Comparison of ENCODE assay signal across 1 cellular context in the genomic region with DNA sequence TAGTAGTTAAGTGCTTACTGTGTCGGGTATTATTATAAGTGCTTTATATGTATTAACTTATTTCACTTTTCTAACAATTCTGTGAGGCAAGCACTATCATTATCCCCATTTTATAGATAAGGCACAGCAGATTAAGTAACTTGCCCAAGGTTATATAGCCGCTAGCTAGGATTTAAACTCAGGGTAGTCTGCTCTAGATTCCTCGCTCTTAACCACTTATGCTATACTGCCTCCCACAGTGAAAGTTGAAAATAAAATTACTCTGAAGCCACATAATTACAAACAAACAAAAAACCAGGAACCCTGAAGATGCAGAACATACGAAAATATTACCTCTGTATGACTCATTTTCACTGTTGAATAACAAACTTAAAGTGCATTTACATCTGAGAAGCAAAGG.
TF ChIP-seq lines count a peak whose summit lies in the region.

No MANE protein-coding gene starts in this region.

TF ChIP-seq in HepG2, 621 proteins besides CTCF, POLR2A, EP300 and RAD21:
- TF ChIP-seq YY1 (IDR thresholded peaks at IDR 0.05; ENCODE audit: insufficient read depth, insufficient replicate concordance, low read depth, low read length): no peak
- TF ChIP-seq ZNF646 (CRISPR knock-in tag; IDR thresholded peaks at IDR 0.05): no peak
- TF ChIP-seq, protein P1, sequence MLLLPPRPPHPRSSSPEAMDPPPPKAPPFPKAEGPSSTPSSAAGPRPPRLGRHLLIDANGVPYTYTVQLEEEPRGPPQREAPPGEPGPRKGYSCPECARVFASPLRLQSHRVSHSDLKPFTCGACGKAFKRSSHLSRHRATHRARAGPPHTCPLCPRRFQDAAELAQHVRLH (CRISPR knock-in tag; IDR thresholded peaks at IDR 0.05; ENCODE audit: borderline replicate concordance, low read depth): no peak
- TF ChIP-seq ZC3H4 (CRISPR knock-in tag; IDR thresholded peaks at IDR 0.05; ENCODE audit: borderline replicate concordance): no peak
- TF ChIP-seq ZNF746 (CRISPR knock-in tag; IDR thresholded peaks at IDR 0.05): no peak
- no peak for TF ChIP-seq DR1 (CRISPR knock-in tag; IDR thresholded peaks at IDR 0.05)
